ENCODE assay signal across 8 cellular contexts in the genomic region with DNA sequence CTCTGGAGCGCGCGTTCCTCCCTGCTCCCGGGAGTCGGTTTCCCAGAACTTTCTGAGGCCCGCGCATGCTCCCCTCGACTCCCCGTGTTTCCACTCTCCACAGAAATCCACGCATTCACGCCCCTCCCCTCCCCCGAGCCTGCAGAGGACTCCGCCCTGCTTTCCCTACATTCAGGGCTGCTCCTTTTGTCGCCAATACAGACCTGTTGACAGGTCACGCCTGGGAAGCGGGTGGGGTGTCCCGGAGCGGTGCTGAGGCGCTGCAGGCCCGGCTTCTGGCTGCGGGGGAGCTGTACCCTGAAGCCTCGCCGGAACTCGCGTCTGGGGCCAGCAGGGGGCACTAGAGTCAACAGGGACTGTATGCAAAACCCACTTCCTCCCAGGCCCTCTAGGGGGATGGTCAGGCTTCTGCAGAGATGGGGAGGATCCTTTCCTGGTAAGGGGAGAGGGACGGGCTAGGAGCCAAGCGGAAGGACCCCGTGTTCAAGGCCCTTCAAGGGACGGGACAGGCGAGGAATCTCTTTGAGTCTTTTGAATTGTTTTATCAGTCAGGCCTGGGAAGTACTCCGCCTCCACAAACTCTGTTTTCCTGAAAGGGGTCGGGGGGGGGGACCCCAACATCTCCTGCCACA. TPM values are rescaled to one million over a fixed set of nuclear protein-coding genes. Genes with fewer than 3 reads are reported as not detected.
A peak's percentile ranks its signal among the peaks of the same experiment; 100 is the strongest.
DNase-seq lines count a peak whose midpoint lies in the region; ATAC-seq and TF ChIP-seq lines count a peak whose summit lies in the region.

A gene with protein sequence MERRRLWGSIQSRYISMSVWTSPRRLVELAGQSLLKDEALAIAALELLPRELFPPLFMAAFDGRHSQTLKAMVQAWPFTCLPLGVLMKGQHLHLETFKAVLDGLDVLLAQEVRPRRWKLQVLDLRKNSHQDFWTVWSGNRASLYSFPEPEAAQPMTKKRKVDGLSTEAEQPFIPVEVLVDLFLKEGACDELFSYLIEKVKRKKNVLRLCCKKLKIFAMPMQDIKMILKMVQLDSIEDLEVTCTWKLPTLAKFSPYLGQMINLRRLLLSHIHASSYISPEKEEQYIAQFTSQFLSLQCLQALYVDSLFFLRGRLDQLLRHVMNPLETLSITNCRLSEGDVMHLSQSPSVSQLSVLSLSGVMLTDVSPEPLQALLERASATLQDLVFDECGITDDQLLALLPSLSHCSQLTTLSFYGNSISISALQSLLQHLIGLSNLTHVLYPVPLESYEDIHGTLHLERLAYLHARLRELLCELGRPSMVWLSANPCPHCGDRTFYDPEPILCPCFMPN (minus strand): TSS at position 294 of the 632 bp plus-strand sequence. CDS start 2,433 bp downstream, outside the sequence.

- no peak for ATAC-seq in HG02885 (IDR thresholded peaks at IDR 0.05; ENCODE audit: poor library complexity, unreplicated experiment)

- 59% methylated on average over 19 of the region's 32 CpGs for whole genome bisulfite sequencing in hepatocyte (ENCODE audit: low lambda C conversion rate, missing lambda C conversion rate)

- H3K4me1 ChIP-seq in hepatocyte (ENCODE audit: insufficient read depth) (no peaks in the 10 kb centered on the region), uterus (no peaks in the 10 kb centered on the region)

- H3K79me2 ChIP-seq in hepatocyte: no peaks in the 10 kb centered on the region

- TF ChIP-seq CTCF in hepatocyte (IDR thresholded peaks at IDR 0.05; ENCODE audit: poor library complexity) (peak; percentile 40), uterus (IDR thresholded peaks at IDR 0.05) (no peak)

- H3K27me3 ChIP-seq in MG63 (no peaks in the 10 kb centered on the region), hepatocyte (no peaks in the 10 kb centered on the region), uterus (no peaks in the 10 kb centered on the region)

- H3K4me2 ChIP-seq in hepatocyte: no peak within 1 kb of the TSS

- intact Hi-C loops in uterus (cut with DNase I; ENCODE audit: low total_unique reads): no loop called here

- H4K20me1 ChIP-seq in hepatocyte (ENCODE audit: insufficient read depth, poor library complexity, severe bottlenecking): no peaks in the 10 kb centered on the region

- DNase-seq in ELR (ENCODE audit: low read depth) (peak; percentile 49), MG63 (peak; percentile 91), SHP77 treated with DMSO at 0.1 percent for 48 hours (lab: John Stamatoyannopoulos, UW) (peak; percentile 13), hepatocyte (ENCODE audit: low spot score) (peak; percentile 59), uterus (no peak)
- peak; percentile 30 to 36 for DNase-seq in activated T-helper 1 cell treated with anti-CD3 and anti-CD28 coated beads, Interleukin-2, amount 50 U/mL, for 16 hours (ENCODE audit: low read depth in 1 of 2, low spot score in 1 of 2)
- DNase-seq in stimulated activated CD4-positive, alpha-beta T cell treated with anti-CD3 and anti-CD28 coated beads, Interleukin-2, amount 100 ng/mL, for 24 hours: peak; percentile 78 to 89

- no peak within 1 kb of the TSS for H3K27ac ChIP-seq in hepatocyte
- H3K27ac ChIP-seq in uterus: no peak within 1 kb of the TSS

- H3K4me3 ChIP-seq in MG63 (peak within 1 kb of the TSS; percentile 65), hepatocyte (no peak within 1 kb of the TSS), uterus (no peak within 1 kb of the TSS)

- H3K9me3 ChIP-seq in MG63 (no peaks in the 10 kb centered on the region), hepatocyte (ENCODE audit: low read depth) (no peaks in the 10 kb centered on the region), uterus (no peaks in the 10 kb centered on the region)

- no peaks in the 10 kb centered on the region for H3K9me2 ChIP-seq in hepatocyte (replicated peaks; ENCODE audit: insufficient read depth)

- H3K36me3 ChIP-seq in MG63 (peaks cover 28% of the 10 kb centered on the region), hepatocyte (replicated peaks; ENCODE audit: insufficient read depth, low read depth) (no peaks in the 10 kb centered on the region), uterus (no peaks in the 10 kb centered on the region)

- TF ChIP-seq POLR2A in uterus (IDR thresholded peaks at IDR 0.05): no peak

- H2AFZ ChIP-seq in hepatocyte: no peak within 1 kb of the TSS

RNA-seq across cellular contexts. Expression of the gene that starts here (rescaled TPM):
- 108 and 113 TPM in 2 replicates for total RNA-seq in MG63 (2014; rRNA removed; shearing (Covaris generic); ENCODE audit: low replicate concordance)
- total RNA-seq in hepatocyte (not detected in 2 replicates), uterus (1 to 10 TPM in 1 of 4 donors, under 1 TPM in 1, not detected in 2; 0.41 to 1.3 TPM)
- polyA plus RNA-seq in hepatocyte: not detected in 2 replicates

Comparison
In these comparisons a context has a peak if more than half of its experiments do, and no peak if none do; other contexts are left out.
1. RNA of the gene that starts here (total RNA-seq): 108 to 113 TPM in MG63; 0.41 to 1.3 TPM in uterus and not detected in hepatocyte; every median in the first group is over 10 times any median in the second.
2. Peak in DNase-seq in hepatocyte; RNA of the gene not detected or under 1 TPM.
3. DNase-seq: peak in ELR (single experiment), MG63 (single experiment), SHP77 treated with DMSO at 0.1 percent for 48 hours (single experiment), activated T-helper 1 cell treated with anti-CD3 and anti-CD28 coated beads, Interleukin-2, amount 50 U/mL, for 16 hours (2 of 2) and stimulated activated CD4-positive, alpha-beta T cell treated with anti-CD3 and anti-CD28 coated beads, Interleukin-2, amount 100 ng/mL, for 24 hours (2 of 2); none in uterus (0 of 2).